Comparison of ENCODE assay signal across 25 cellular contexts in the genomic region with DNA sequence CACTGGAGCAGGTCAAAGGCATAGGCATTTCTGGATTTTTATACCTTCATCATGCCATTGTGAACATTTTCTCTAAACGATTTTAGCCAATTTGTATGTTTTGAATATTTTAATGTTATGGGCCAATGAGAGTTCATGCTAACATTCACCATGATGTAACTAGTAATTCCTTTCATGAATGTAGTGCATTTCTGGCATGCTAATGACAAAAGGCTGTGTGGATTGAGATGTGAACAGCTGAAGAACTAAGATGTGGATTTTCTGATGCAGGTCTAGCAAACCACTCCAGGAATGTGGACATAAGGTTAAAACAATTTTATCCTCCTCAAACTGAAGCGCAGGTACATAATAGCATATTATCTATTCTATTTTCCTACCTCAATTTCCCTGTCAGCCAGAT.
"Had no signal": no experiment of that assay in that cellular context is flagged by ENCODE, and none has a peak within 500 bp of the region (broad histone marks: within the 10 kb centered on the region; RNA-seq: fewer than 3 reads in every experiment).

No MANE protein-coding gene starts in this region.

- H3K27ac Mint-ChIP-seq: dendritic cell treated with granulocyte-macrophage colony-stimulating factor and Interleukin-4, amounts not matched to agents 40 ng/mL and 50 ng/mL, for 4 days; effector memory CD8-positive, alpha-beta T cell; endodermal cell; mesothelial cell of epicardium; naive thymus-derived CD4-positive, alpha-beta T cell had no signal

- H3K36me3 Mint-ChIP-seq: mesothelial cell of epicardium; naive thymus-derived CD4-positive, alpha-beta T cell had no signal

- ATAC-seq: effector memory CD8-positive, alpha-beta T cell; esophagus mucosa; gastrocnemius medialis; heart right ventricle; left cardiac atrium; left lung; left ventricle myocardium superior; lower lobe of right lung; mucosa of descending colon; naive thymus-derived CD4-positive, alpha-beta T cell had no signal

- H3K27me3 Mint-ChIP-seq: dendritic cell treated with granulocyte-macrophage colony-stimulating factor and Interleukin-4, amounts not matched to agents 40 ng/mL and 50 ng/mL, for 4 days; effector memory CD8-positive, alpha-beta T cell had no signal

- H3K9me3 Mint-ChIP-seq: dendritic cell treated with granulocyte-macrophage colony-stimulating factor and Interleukin-4, amounts not matched to agents 40 ng/mL and 50 ng/mL, for 4 days; endodermal cell had no signal

- H3K4me1 Mint-ChIP-seq: naive thymus-derived CD4-positive, alpha-beta T cell had no signal

- H3K36me3 ChIP-seq: colonic mucosa, esophagus squamous epithelium, gastrocnemius medialis, heart right ventricle, left lung, lower lobe of right lung had no signal

- H3K27ac ChIP-seq: colonic mucosa, epithelial cell of prostate, esophagus squamous epithelium, gastrocnemius medialis, heart right ventricle, left lung, lower lobe of right lung had no signal

- H3K9me3 ChIP-seq: colonic mucosa, esophagus squamous epithelium, gastrocnemius medialis, heart right ventricle, left lung, lower lobe of right lung, mucosa of descending colon had no signal

- H3K4me1 ChIP-seq: colonic mucosa, esophagus squamous epithelium, gastrocnemius medialis, heart right ventricle, left lung, lower lobe of right lung had no signal

- H3K4me3 ChIP-seq: colonic mucosa, esophagus squamous epithelium, gastrocnemius medialis, heart right ventricle, left lung, lower lobe of right lung, mucosa of descending colon had no signal

- H3K4me3 Mint-ChIP-seq: dendritic cell treated with granulocyte-macrophage colony-stimulating factor and Interleukin-4, amounts not matched to agents 40 ng/mL and 50 ng/mL, for 4 days; effector memory CD8-positive, alpha-beta T cell; endodermal cell; mesothelial cell of epicardium; naive thymus-derived CD4-positive, alpha-beta T cell had no signal

- DNase-seq: colonic mucosa; cortex of kidney; effector CD8-positive, alpha-beta T cell; effector memory CD8-positive, alpha-beta T cell; endodermal cell; erythroblast; esophagus squamous epithelium; foreskin fibroblast; foreskin melanocyte; gastrocnemius medialis; glutamatergic neuron; head of caudate nucleus; heart right ventricle; hippocampal formation; left cardiac atrium; left lung; left ventricle myocardium superior; lower lobe of right lung; mesenchymal stem cell; mucosa of descending colon; naive thymus-derived CD4-positive, alpha-beta T cell had no signal

- H3K27me3 ChIP-seq: colonic mucosa, esophagus squamous epithelium, gastrocnemius medialis, heart right ventricle, left lung had no signal
